8 cellular contexts compared by ENCODE assay signal in genomic region chr6:28080381-28080630, GRCh38. TPM values are rescaled to one million over a fixed set of nuclear protein-coding genes. Genes with fewer than 3 reads are reported as not detected.
DNase-seq lines count a peak whose midpoint lies in the region; ATAC-seq, FAIRE-seq and TF ChIP-seq lines count a peak whose summit lies in the region.
"Not testable (repeated sequence)": the region's sequence is repeated elsewhere in the genome, so short reads cannot be mapped to it uniquely, and the experiment has no call there.

Gene ZNF165 (plus strand): TSS chr6:28080568. CDS start chr6:28085481, 4,913 bp downstream.

- H3K4me2 ChIP-seq in OCI-LY3 (ENCODE audit: low read length), result peak within 1 kb of the TSS; percentile 86
- peak within 1 kb of the TSS; percentile 50 for H3K4me2 ChIP-seq in endothelial cell of umbilical vein (ENCODE audit: insufficient read depth, low read length)

- H3K36me3 Mint-ChIP-seq in activated naive CD4-positive, alpha-beta T cell treated with anti-CD3 and anti-CD28 coated beads, Interleukin-2, amount 50 U/mL, for 24 hours, result peaks cover 14% of the 10 kb centered on the region
- H3K36me3 Mint-ChIP-seq in progenitor cell of endocrine pancreas (ENCODE audit: insufficient read depth), result peaks cover 28% of the 10 kb centered on the region

- peaks cover 31% of the 10 kb centered on the region for H3K4me1 ChIP-seq in OCI-LY3 (ENCODE audit: low read length)
- H3K4me1 ChIP-seq in endothelial cell of umbilical vein (ENCODE audit: control insufficient read depth, extremely low read depth, insufficient read depth, low read length); aorta (ENCODE audit: control insufficient read depth in 1 of 2, insufficient read depth in 2 of 2, low read length in 2 of 2): not testable (repeated sequence)

- H3K9me3 Mint-ChIP-seq in activated naive CD4-positive, alpha-beta T cell treated with anti-CD3 and anti-CD28 coated beads, Interleukin-2, amount 50 U/mL, for 24 hours, result not testable (repeated sequence)
- peaks cover 25% of the 10 kb centered on the region for H3K9me3 Mint-ChIP-seq in progenitor cell of endocrine pancreas (ENCODE audit: low read depth)

- FAIRE-seq in endothelial cell of umbilical vein (lab: Jason Lieb, UNC), result not testable (repeated sequence)

- peak within 1 kb of the TSS; percentile 95 for H3K4me3 ChIP-seq in OCI-LY3 (ENCODE audit: low read length)
- peak within 1 kb of the TSS; percentile 1 to 73 (median 64) for H3K4me3 ChIP-seq in endothelial cell of umbilical vein (replicated peaks in 1 of 3; ENCODE audit: insufficient read depth in 1 of 3, low read depth in 1 of 3, low read length in 3 of 3)
- H3K4me3 ChIP-seq in aorta (ENCODE audit: low read length in 2 of 2), result peak within 1 kb of the TSS; percentile 64 to 71

- TF ChIP-seq CTCF in OCI-LY3 (IDR thresholded peaks at IDR 0.05; ENCODE audit: low read depth, low read length); endothelial cell of umbilical vein (IDR thresholded peaks at IDR 0.05; ENCODE audit: extremely low read depth in 1 of 2, insufficient read depth in 1 of 2, low read depth in 1 of 2, low read length in 2 of 2); progenitor cell of endocrine pancreas (IDR thresholded peaks at IDR 0.05; ENCODE audit: unreplicated experiment): not testable (repeated sequence)

- CTCF ChIA-PET in endothelial cell of umbilical vein (lab: Charles Lee), result interaction anchor here (1.6 to 2.2 kb wide), 2 partner anchors 24 to 276 kb away, joined by 4 to 6 read pairs; no protein-coding TSS in a partner anchor

- H3K27me3 Mint-ChIP-seq in activated naive CD4-positive, alpha-beta T cell treated with anti-CD3 and anti-CD28 coated beads, Interleukin-2, amount 50 U/mL, for 24 hours; progenitor cell of endocrine pancreas: not testable (repeated sequence)

- peak within 1 kb of the TSS; percentile 94 for H3K4me3 Mint-ChIP-seq in activated naive CD4-positive, alpha-beta T cell treated with anti-CD3 and anti-CD28 coated beads, Interleukin-2, amount 50 U/mL, for 24 hours
- H3K4me3 Mint-ChIP-seq in progenitor cell of endocrine pancreas (ENCODE audit: low read depth), result peak within 1 kb of the TSS; percentile 99

- H3K9me1 ChIP-seq in endothelial cell of umbilical vein (replicated peaks; ENCODE audit: control insufficient read depth, extremely low read depth, insufficient read depth, low read length), result not testable (repeated sequence)

- peaks cover 49% of the 10 kb centered on the region for H3K4me1 Mint-ChIP-seq in activated naive CD4-positive, alpha-beta T cell treated with anti-CD3 and anti-CD28 coated beads, Interleukin-2, amount 50 U/mL, for 24 hours
- peaks cover 16% of the 10 kb centered on the region for H3K4me1 Mint-ChIP-seq in progenitor cell of endocrine pancreas (ENCODE audit: low read depth)

- H2AFZ ChIP-seq in OCI-LY3 (ENCODE audit: low read depth, low read length) (peak within 1 kb of the TSS; percentile 95; the same call in 1 of the 2 replicates), endothelial cell of umbilical vein (ENCODE audit: low read depth, low read length) (peak within 1 kb of the TSS; percentile 76)

- H3K27ac Mint-ChIP-seq in activated naive CD4-positive, alpha-beta T cell treated with anti-CD3 and anti-CD28 coated beads, Interleukin-2, amount 50 U/mL, for 24 hours, result peak within 1 kb of the TSS; percentile 95
- peak within 1 kb of the TSS; percentile 97 for H3K27ac Mint-ChIP-seq in progenitor cell of endocrine pancreas

- H3K9me3 ChIP-seq in OCI-LY3 (ENCODE audit: insufficient read depth, low read length); endothelial cell of umbilical vein (replicated peaks; ENCODE audit: control insufficient read depth, insufficient read depth, low read length); aorta (ENCODE audit: control insufficient read depth, low read length): not testable (repeated sequence)

- DNase-seq in endothelial cell of umbilical vein (ENCODE audit: low read depth, low spot score), result peak; percentile 2
- DNase-seq in left lobe of liver (ENCODE audit: low spot score); progenitor cell of endocrine pancreas (ENCODE audit: low spot score, unreplicated experiment); aorta: not testable (repeated sequence)

- peak; percentile 18 for ATAC-seq in GM18907 (IDR thresholded peaks at IDR 0.05; ENCODE audit: unreplicated experiment)
- peak; percentile 12 for ATAC-seq in HG02885 (IDR thresholded peaks at IDR 0.05; ENCODE audit: poor library complexity, unreplicated experiment)
- ATAC-seq in left lobe of liver, result peak; percentile 47
- ATAC-seq in aorta (ENCODE audit: low FRiP score), result not testable (repeated sequence)

- TSS peak; percentile 40 for BruUV-seq in endothelial cell of umbilical vein (replicated peaks; lab: Mats Ljungman, UMichigan)

- TF ChIP-seq POLR2A in endothelial cell of umbilical vein (IDR thresholded peaks at IDR 0.05; ENCODE audit: low read depth, low read length), result not testable (repeated sequence)

- dilution Hi-C loops in endothelial cell of umbilical vein (cut with MboI; ENCODE audit: extremely low pct_ligation_motif_present, low sequenced_read_pairs), result not testable (repeated sequence)

- not testable (repeated sequence) for H3K27me3 ChIP-seq in OCI-LY3 (ENCODE audit: low read depth, low read length); endothelial cell of umbilical vein (ENCODE audit: control insufficient read depth in 2 of 2, insufficient read depth in 2 of 2, low read length in 2 of 2); aorta (ENCODE audit: control insufficient read depth in 1 of 2, insufficient read depth in 2 of 2, low read length in 1 of 2)

- H3K36me3 ChIP-seq in OCI-LY3 (replicated peaks; ENCODE audit: low read depth, low read length), result peaks cover 12% of the 10 kb centered on the region
- H3K36me3 ChIP-seq in endothelial cell of umbilical vein (ENCODE audit: control insufficient read depth in 2 of 2, extremely low read depth in 1 of 2, insufficient read depth in 2 of 2, low read length in 2 of 2); aorta (ENCODE audit: control insufficient read depth in 1 of 2, insufficient read depth in 2 of 2, low read length in 1 of 2): not testable (repeated sequence)

- 1 to 5% methylated on average over 15 of the region's 15 CpGs for WGBS in aorta, 2 donors

- not testable (repeated sequence) for H3K79me2 ChIP-seq in OCI-LY3 (ENCODE audit: low read length); endothelial cell of umbilical vein (ENCODE audit: control insufficient read depth, insufficient read depth, low read length)

- POLR2A ChIA-PET in endothelial cell of umbilical vein (lab: Charles Lee), result interaction anchor here (0.6 to 0.7 kb wide), 2 partner anchors 61 to 276 kb away, joined by 3 read pairs; partner anchors contain the start of gene ZKSCAN8

- peak within 1 kb of the TSS; percentile 89 for H3K9ac ChIP-seq in OCI-LY3 (ENCODE audit: low read length)
- H3K9ac ChIP-seq in endothelial cell of umbilical vein (replicated peaks; ENCODE audit: extremely low read depth, insufficient read depth, low read length), result peak within 1 kb of the TSS; percentile 90

- H3K27ac ChIP-seq in OCI-LY3 (ENCODE audit: low read length) (peak within 1 kb of the TSS; percentile 97), endothelial cell of umbilical vein (ENCODE audit: insufficient read depth, low read depth, low read length) (peak within 1 kb of the TSS; percentile 87), aorta (ENCODE audit: low read depth in 1 of 2, low read length in 2 of 2) (peak within 1 kb of the TSS in 1 of 2 donors; percentile 29)

- intact Hi-C loops in endothelial cell of umbilical vein (cut with micrococcal nuclease), result loop anchor here (1.0 to 5.0 kb wide), 8 partner anchors 24 to 318 kb away; partner anchors contain the start of genes PGBD1, ZSCAN12 and ZSCAN9
- intact Hi-C loops in aorta (cut with DNase I), result loop anchor here (5.0 to 10.0 kb wide), 3 partner anchors 42 to 144 kb away; partner anchors contain the start of genes ZSCAN16 (in 1 of the 2) and ZSCAN9 (in 1 of the 2)

- H4K20me1 ChIP-seq in OCI-LY3 (ENCODE audit: insufficient read depth, low read length); endothelial cell of umbilical vein (replicated peaks; ENCODE audit: control insufficient read depth, extremely low read depth, insufficient read depth, low read length): not testable (repeated sequence)

RNA-seq across cellular contexts. Expression of gene ZNF165, which starts in this region (rescaled TPM):
- total RNA-seq in endothelial cell of umbilical vein (0.27 and 0.30 TPM in 2 replicates), left lobe of liver (0.53 TPM), progenitor cell of endocrine pancreas (9.7 TPM in 2 replicates), aorta (under 1 TPM; 0.24 to 0.42 TPM)
- polyA plus RNA-seq in endothelial cell of umbilical vein (0.03 and 0.11 TPM in 2 replicates), aorta (1 to 10 TPM in 1 of 2 donors, under 1 TPM in 1; 0.61 to 2.1 TPM)
- 0.14 and 0.24 TPM in 2 replicates for polyA plus RNA-seq in endothelial cell of umbilical vein (2011; cell fraction: cytosol; rRNA removed)
- 0.20 and 0.26 TPM in 2 replicates for polyA plus RNA-seq in endothelial cell of umbilical vein (2011; cell fraction: nucleus; rRNA removed)
- polyA plus RNA-seq in endothelial cell of umbilical vein (2012), result 0.29 TPM in 1 of 2 replicates, not detected in the other
- polyA minus RNA-seq in endothelial cell of umbilical vein, result 0.28 TPM in 1 of 2 replicates, not detected in the other
- polyA minus RNA-seq in endothelial cell of umbilical vein (2011; cell fraction: cytosol; rRNA and poly(A)+ RNA removed), result 1.6 TPM
- 0.34 and 0.43 TPM in 2 replicates for polyA minus RNA-seq in endothelial cell of umbilical vein (2011; cell fraction: nucleus; rRNA and poly(A)+ RNA removed)

Comparison
In these comparisons a context has a peak if more than half of its experiments do, and no peak if none do; other contexts are left out.
1. Peak in ATAC-seq in left lobe of liver; RNA of the gene not detected or under 1 TPM.